8 cellular contexts compared by ENCODE assay signal in genomic region chr2:24122356-24123211, GRCh38. TPM values are rescaled to one million over a fixed set of nuclear protein-coding genes. Genes with fewer than 3 reads are reported as not detected.
DNase-seq lines count a peak whose midpoint lies in the region; ATAC-seq and TF ChIP-seq lines count a peak whose summit lies in the region.

No MANE protein-coding gene starts in this region.

- H3K9me3 ChIP-seq in muscle layer of duodenum (ENCODE audit: control insufficient read depth in 1 of 2, low read length in 2 of 2), result no peaks in the 10 kb centered on the region

- ATAC-seq in HG02610 (IDR thresholded peaks at IDR 0.05; ENCODE audit: unreplicated experiment) (no peak), esophagus mucosa (no peak), GM21390 (IDR thresholded peaks at IDR 0.05; ENCODE audit: unreplicated experiment) (no peak)

- H3K36me3 ChIP-seq in muscle layer of duodenum (ENCODE audit: control insufficient read depth in 1 of 2, insufficient read depth in 2 of 2, low read length in 2 of 2), result no peaks in the 10 kb centered on the region

- peak; percentile 16 for DNase-seq in NCI-H2107 (lab: John Stamatoyannopoulos, UW)
- no peak for DNase-seq in iPS-NIHi7 (ENCODE audit: extremely low spot score)

- H3K27me3 ChIP-seq in muscle layer of duodenum (ENCODE audit: low read depth, low read length), result no peaks in the 10 kb centered on the region

- H3K4me3 ChIP-seq in GM12875 (ENCODE audit: low read depth, low read length) (peak overlapping the region; percentile 73), muscle layer of duodenum (ENCODE audit: low read depth in 1 of 2, low read length in 2 of 2) (peak overlapping the region; percentile 63 to 74)

- H3K27ac ChIP-seq in cingulate gyrus (ENCODE audit: low read depth, low read length) (peak overlapping the region; percentile 88), muscle layer of duodenum (ENCODE audit: low read length) (peak overlapping the region; percentile 57)

- no peak for TF ChIP-seq CTCF in GM12875 (IDR thresholded peaks at IDR 0.05; ENCODE audit: borderline replicate concordance, insufficient read depth, low read depth, low read length)

- H3K4me1 ChIP-seq in muscle layer of duodenum (ENCODE audit: control insufficient read depth in 1 of 2, insufficient read depth in 2 of 2, low read length in 2 of 2), result peaks cover 0 to 16% of the 10 kb centered on the region in 2 donors

RNA-seq across cellular contexts. Expression of gene PFN4, which starts 0.6 kb away (rescaled TPM):
- total RNA-seq in esophagus mucosa, result 0.24 TPM

RNA-seq across cellular contexts. Expression of gene FAM228B, which starts 0.7 kb away (rescaled TPM):
- total RNA-seq in esophagus mucosa, result 5.7 TPM

RNA-seq across cellular contexts. Expression of gene TP53I3, which starts 38.0 kb away (rescaled TPM):
- total RNA-seq in esophagus mucosa, result 102 TPM

RNA-seq across cellular contexts. Expression of gene SF3B6, which starts 46.5 kb away (rescaled TPM):
- total RNA-seq in esophagus mucosa, result 85.7 TPM

RNA-seq across cellular contexts. Expression of gene FAM228A, which starts 52.3 kb away (rescaled TPM):
- not detected for total RNA-seq in esophagus mucosa
